Comparison of ENCODE assay signal across 20 cellular contexts in the genomic region with DNA sequence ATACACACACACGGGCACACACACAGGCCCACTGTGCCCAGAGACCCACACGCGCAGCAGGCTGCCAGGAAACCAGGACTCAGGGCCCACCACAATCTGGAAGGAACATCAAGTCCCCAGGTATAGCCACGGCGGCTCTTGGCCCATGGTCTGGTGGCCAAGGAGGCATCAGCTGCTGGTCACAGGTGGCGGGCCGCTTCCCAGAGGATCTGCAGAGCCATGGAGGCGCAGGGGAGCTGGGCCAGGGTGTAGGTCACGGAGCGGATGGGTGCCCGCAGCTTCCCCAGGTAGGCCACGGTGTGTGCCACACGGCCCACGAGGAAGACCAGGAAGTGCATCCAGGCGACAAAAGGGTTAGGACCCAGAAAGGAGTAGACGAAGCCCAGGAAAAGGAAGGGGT. TPM values are rescaled to one million over a fixed set of nuclear protein-coding genes. Genes with fewer than 3 reads are reported as not detected.
"Had no signal": no experiment of that assay in that cellular context is flagged by ENCODE, and none has a peak within 500 bp of the region (broad histone marks: within the 10 kb centered on the region; RNA-seq: fewer than 3 reads in every experiment).

No MANE protein-coding gene starts in this region.

- H3K4me3 ChIP-seq: esophagus muscularis mucosa, gastroesophageal sphincter, heart right ventricle, sigmoid colon, thoracic aorta had no signal

- H3K36me3 Mint-ChIP-seq: activated naive CD4-positive, alpha-beta T cell treated with anti-CD3 and anti-CD28 coated beads, Interleukin-2, amount 10 ng/mL, durations not matched to agents 7 days and 5 days; stimulated activated memory B cell treated with anti-CD40 and anti-IgM and Interleukin-4, amounts not matched to agents 10 μg/mL and 1 μg/mL and 100 μg/mL, for 72 hours had no signal

- H3K9me3 ChIP-seq: esophagus muscularis mucosa, gastroesophageal sphincter, heart right ventricle, neutrophil, sigmoid colon, thoracic aorta had no signal

- H3K4me3 Mint-ChIP-seq: activated CD4-positive, alpha-beta memory T cell treated with anti-CD3 and anti-CD28 coated beads, Interleukin-2, amount 10 ng/mL, durations not matched to agents 7 days and 5 days; activated CD4-positive, alpha-beta T cell treated with anti-CD3 and anti-CD28 coated beads for 36 hours; activated naive CD4-positive, alpha-beta T cell treated with anti-CD3 and anti-CD28 coated beads, Interleukin-2, amount 10 ng/mL, durations not matched to agents 7 days and 5 days; activated T-cell treated with anti-CD3 and anti-CD28 coated beads, Interleukin-2, amount 50 U/mL, for 24 hours; stimulated activated memory B cell treated with anti-CD40 and anti-IgM and Interleukin-4, amounts not matched to agents 10 μg/mL and 1 μg/mL and 100 μg/mL, for 72 hours; T-helper 1 cell treated with Interleukin-12 subunit alpha and Interleukin-12 subunit beta and Interleukin-4 antibody, amounts not matched to agents 30 μg/mL and 1 μg/mL, for 36 hours had no signal

- ATAC-seq: activated CD4-positive, alpha-beta T cell treated with anti-CD3 and anti-CD28 coated beads for 36 hours; gastroesophageal sphincter; heart right ventricle; left ventricle myocardium superior; stimulated activated memory B cell treated with anti-CD40 and anti-IgM and Interleukin-4, amounts not matched to agents 10 μg/mL and 1 μg/mL and 100 μg/mL, for 72 hours had no signal

- H3K27ac Mint-ChIP-seq: activated CD4-positive, alpha-beta memory T cell treated with anti-CD3 and anti-CD28 coated beads, Interleukin-2, amount 10 ng/mL, durations not matched to agents 7 days and 5 days; activated CD4-positive, alpha-beta T cell treated with anti-CD3 and anti-CD28 coated beads for 36 hours; stimulated activated memory B cell treated with anti-CD40 and anti-IgM and Interleukin-4, amounts not matched to agents 10 μg/mL and 1 μg/mL and 100 μg/mL, for 72 hours; T-helper 1 cell treated with Interleukin-12 subunit alpha and Interleukin-12 subunit beta and Interleukin-4 antibody, amounts not matched to agents 30 μg/mL and 1 μg/mL, for 36 hours had no signal

- H3K27ac ChIP-seq: esophagus muscularis mucosa, gastroesophageal sphincter, heart right ventricle, neutrophil, sigmoid colon, thoracic aorta, WERI-Rb-1 had no signal

- DNase-seq: activated CD4-positive, alpha-beta memory T cell treated with anti-CD3 and anti-CD28 coated beads, Interleukin-2, amount 10 ng/mL, durations not matched to agents 7 days and 5 days; activated CD4-positive, alpha-beta T cell treated with anti-CD3 and anti-CD28 coated beads for 36 hours; activated effector memory CD4-positive, alpha-beta T cell treated with Interleukin-2 at 50 U/mL for 16 hours; activated naive CD4-positive, alpha-beta T cell treated with anti-CD3 and anti-CD28 coated beads, Interleukin-2, amount 10 ng/mL, durations not matched to agents 7 days and 5 days; activated T-cell treated with anti-CD3 and anti-CD28 coated beads, Interleukin-2, amount 50 U/mL, for 24 hours; dermis blood vessel endothelial cell; effector memory CD4-positive, alpha-beta T cell; heart right ventricle; left ventricle myocardium superior; sigmoid colon; stimulated activated CD4-positive, alpha-beta T cell treated with anti-CD3 and anti-CD28 coated beads, Interleukin-4, amount 100 ng/mL, for 4 hours; WERI-Rb-1 had no signal

- H3K9me3 Mint-ChIP-seq: activated CD4-positive, alpha-beta memory T cell treated with anti-CD3 and anti-CD28 coated beads, Interleukin-2, amount 10 ng/mL, durations not matched to agents 7 days and 5 days; activated naive CD4-positive, alpha-beta T cell treated with anti-CD3 and anti-CD28 coated beads, Interleukin-2, amount 10 ng/mL, durations not matched to agents 7 days and 5 days; activated T-cell treated with anti-CD3 and anti-CD28 coated beads, Interleukin-2, amount 50 U/mL, for 24 hours; stimulated activated memory B cell treated with anti-CD40 and anti-IgM and Interleukin-4, amounts not matched to agents 10 μg/mL and 1 μg/mL and 100 μg/mL, for 72 hours; T-helper 1 cell treated with Interleukin-12 subunit alpha and Interleukin-12 subunit beta and Interleukin-4 antibody, amounts not matched to agents 30 μg/mL and 1 μg/mL, for 36 hours had no signal

- H3K36me3 ChIP-seq: esophagus muscularis mucosa, gastroesophageal sphincter, heart right ventricle, sigmoid colon, thoracic aorta, WERI-Rb-1 had no signal

- FAIRE-seq: endothelial cell of umbilical vein had no signal

- H3K27me3 Mint-ChIP-seq: activated CD4-positive, alpha-beta T cell treated with anti-CD3 and anti-CD28 coated beads for 36 hours had no signal

RNA-seq across cellular contexts. Expression of a gene that starts 13.4 kb away (rescaled TPM):
- total RNA-seq: activated CD4-positive, alpha-beta memory T cell treated with anti-CD3 and anti-CD28 coated beads, Interleukin-2, amount 10 ng/mL, durations not matched to agents 7 days and 5 days; endothelial cell of umbilical vein; myocyte had no signal
- polyA plus RNA-seq: endothelial cell of umbilical vein had no signal
